Comparison of ENCODE assay signal across 10 cellular contexts in genomic region chr2:183093857-183094657, GRCh38. TPM values are rescaled to one million over a fixed set of nuclear protein-coding genes. Genes with fewer than 3 reads are reported as not detected.
DNase-seq lines count a peak whose midpoint lies in the region; ATAC-seq and TF ChIP-seq lines count a peak whose summit lies in the region.
"Had no signal": no experiment of that assay in that cellular context is flagged by ENCODE, and none has a peak within 500 bp of the region (broad histone marks: within the 10 kb centered on the region; RNA-seq: fewer than 3 reads in every experiment).

No MANE protein-coding gene starts in this region.

- no peak overlapping the region for H3K27ac Mint-ChIP-seq in activated CD4-positive, alpha-beta memory T cell treated with anti-CD3 and anti-CD28 coated beads for 36 hours

- no peaks in the 10 kb centered on the region for H3K9me3 Mint-ChIP-seq in activated CD4-positive, alpha-beta memory T cell treated with anti-CD3 and anti-CD28 coated beads for 36 hours

- DNase-seq in GM12865 (ENCODE audit: low read depth) (peak; percentile 46), esophagus muscularis mucosa (ENCODE audit: extremely low spot score) (no peak), caudate nucleus (lab: John Stamatoyannopoulos, UW) (no peak), NCI-H1694 treated with DMSO at 0.1 percent for 48 hours (lab: John Stamatoyannopoulos, UW) (no peak), SK-N-DZ (ENCODE audit: low spot score) (no peak)
- no peak for DNase-seq in activated CD4-positive, alpha-beta memory T cell treated with anti-CD3 and anti-CD28 coated beads for 36 hours

- no peaks in the 10 kb centered on the region for H3K27me3 Mint-ChIP-seq in activated CD4-positive, alpha-beta memory T cell treated with anti-CD3 and anti-CD28 coated beads for 36 hours

- H3K36me3 Mint-ChIP-seq in activated CD4-positive, alpha-beta memory T cell treated with anti-CD3 and anti-CD28 coated beads for 36 hours = no peaks in the 10 kb centered on the region

- H3K27ac ChIP-seq in esophagus muscularis mucosa (replicated peaks in 1 of 4) = no peak overlapping the region
- no peak overlapping the region for H3K27ac ChIP-seq in caudate nucleus (ENCODE audit: low read depth, low read length)
- H3K27ac ChIP-seq: SK-N-MC had no signal

- H3K4me3 ChIP-seq in GM12865 (ENCODE audit: low read depth, low read length) = no peak overlapping the region
- no peak overlapping the region for H3K4me3 ChIP-seq in esophagus muscularis mucosa
- H3K4me3 ChIP-seq: SK-N-MC, thoracic aorta had no signal

- TF ChIP-seq CTCF in GM12865 (IDR thresholded peaks at IDR 0.05; ENCODE audit: insufficient read depth, low read depth, low read length, missing control alignments) (peak; percentile 8), esophagus muscularis mucosa (IDR thresholded peaks at IDR 0.05) (peak in 2 of 3 experiments; percentile 8 to 11)

- H3K4me1 Mint-ChIP-seq in activated CD4-positive, alpha-beta memory T cell treated with anti-CD3 and anti-CD28 coated beads for 36 hours (ENCODE audit: low read depth) = peaks cover 7% of the 10 kb centered on the region

- peaks cover 0 to 7% (median 0%) of the 10 kb centered on the region in 4 donors for H3K4me1 ChIP-seq in esophagus muscularis mucosa

- CTCF ChIA-PET in activated CD4-positive, alpha-beta memory T cell treated with anti-CD3 and anti-CD28 coated beads for 36 hours (lab: Charles Lee) = interaction anchor here (1.0 kb wide), 1 partner anchor 11 kb away, joined by 3 read pairs; no protein-coding TSS in a partner anchor

- H3K9me3 ChIP-seq in esophagus muscularis mucosa = no peaks in the 10 kb centered on the region
- H3K9me3 ChIP-seq: thoracic aorta had no signal

- intact Hi-C loops in esophagus muscularis mucosa (cut with DNase I) = no loop called here
- intact Hi-C loops in activated CD4-positive, alpha-beta memory T cell treated with anti-CD3 and anti-CD28 coated beads for 36 hours (cut with micrococcal nuclease) = loop anchor here (1.0 kb wide), 1 partner anchor 16 kb away; the partner anchor contains the start of gene DUSP19

- ATAC-seq in GM21423 (IDR thresholded peaks at IDR 0.05; ENCODE audit: unreplicated experiment) = peak; percentile 79
- peak; percentile 88 for ATAC-seq in HG03354 (IDR thresholded peaks at IDR 0.05; ENCODE audit: poor library complexity, severe bottlenecking, unreplicated experiment)

- TF ChIP-seq POLR2A in esophagus muscularis mucosa (IDR thresholded peaks at IDR 0.05; ENCODE audit: low read depth) = no peak

- H3K27me3 ChIP-seq in esophagus muscularis mucosa = no peaks in the 10 kb centered on the region

- 29% methylated on average over 2 of the region's 2 CpGs for WGBS in esophagus muscularis mucosa

- POLR2A ChIA-PET in activated CD4-positive, alpha-beta memory T cell treated with anti-CD3 and anti-CD28 coated beads for 36 hours (lab: Charles Lee) = no interaction called here

- H3K4me3 Mint-ChIP-seq in activated CD4-positive, alpha-beta memory T cell treated with anti-CD3 and anti-CD28 coated beads for 36 hours = no peak overlapping the region

- H3K36me3 ChIP-seq in esophagus muscularis mucosa = peaks cover 0 to 13% (median 0%) of the 10 kb centered on the region in 4 donors

- TF ChIP-seq EP300 in esophagus muscularis mucosa (IDR thresholded peaks at IDR 0.05) = no peak

RNA-seq across cellular contexts. Expression of gene DUSP19, which starts 15.5 kb away (rescaled TPM):
- 1 to 10 TPM; 2.5 to 7.0 (median 5.0) TPM for total RNA-seq in esophagus muscularis mucosa
- 3.9 and 6.1 TPM in 2 replicates for polyA plus RNA-seq in SK-N-DZ (2014; cell fraction: cytosol; rRNA removed)
- 0.83 and 2.5 TPM in 2 replicates for polyA plus RNA-seq in SK-N-DZ (2014; cell fraction: nucleus; rRNA removed)
- 1 to 10 TPM; 2.1 to 2.7 TPM for total RNA-seq in activated CD4-positive, alpha-beta memory T cell treated with anti-CD3 and anti-CD28 coated beads for 36 hours

RNA-seq across cellular contexts. Expression of gene NUP35, which starts 30.2 kb away (rescaled TPM):
- total RNA-seq in esophagus muscularis mucosa = 10 to 100 TPM in 3 of 4 donors, 1 to 10 TPM in 1; 7.6 to 11.6 (median 10.7) TPM
- polyA plus RNA-seq in SK-N-DZ (2014; cell fraction: cytosol; rRNA removed) = 40.4 and 48.5 TPM in 2 replicates
- polyA plus RNA-seq in SK-N-DZ (2014; cell fraction: nucleus; rRNA removed) = 26.2 and 32.2 TPM in 2 replicates
- 10 to 100 TPM; 27.6 to 31.7 TPM for total RNA-seq in activated CD4-positive, alpha-beta memory T cell treated with anti-CD3 and anti-CD28 coated beads for 36 hours

RNA-seq across cellular contexts. Expression of gene NCKAP1, which starts 55.8 kb away (rescaled TPM):
- 100 to 1,000 TPM; 210 to 288 (median 249) TPM for total RNA-seq in esophagus muscularis mucosa
- 81.2 and 115 TPM in 2 replicates for polyA plus RNA-seq in SK-N-DZ (2014; cell fraction: cytosol; rRNA removed)
- polyA plus RNA-seq in SK-N-DZ (2014; cell fraction: nucleus; rRNA removed) = 66.9 and 90.6 TPM in 2 replicates
- total RNA-seq in activated CD4-positive, alpha-beta memory T cell treated with anti-CD3 and anti-CD28 coated beads for 36 hours = 10 to 100 TPM; 18.8 to 21.7 TPM

Comparison
In these comparisons a context has a peak if more than half of its experiments do, and no peak if none do; other contexts are left out.
1. RNA of gene NCKAP1, which starts 55.8 kb away (total RNA-seq): 210 to 288 TPM in esophagus muscularis mucosa; 18.8 to 21.7 TPM in activated CD4-positive, alpha-beta memory T cell treated with anti-CD3 and anti-CD28 coated beads for 36 hours; every median in the first group is over 4 times any median in the second.